Comparison of ENCODE assay signal across 1 cellular context in the genomic region with DNA sequence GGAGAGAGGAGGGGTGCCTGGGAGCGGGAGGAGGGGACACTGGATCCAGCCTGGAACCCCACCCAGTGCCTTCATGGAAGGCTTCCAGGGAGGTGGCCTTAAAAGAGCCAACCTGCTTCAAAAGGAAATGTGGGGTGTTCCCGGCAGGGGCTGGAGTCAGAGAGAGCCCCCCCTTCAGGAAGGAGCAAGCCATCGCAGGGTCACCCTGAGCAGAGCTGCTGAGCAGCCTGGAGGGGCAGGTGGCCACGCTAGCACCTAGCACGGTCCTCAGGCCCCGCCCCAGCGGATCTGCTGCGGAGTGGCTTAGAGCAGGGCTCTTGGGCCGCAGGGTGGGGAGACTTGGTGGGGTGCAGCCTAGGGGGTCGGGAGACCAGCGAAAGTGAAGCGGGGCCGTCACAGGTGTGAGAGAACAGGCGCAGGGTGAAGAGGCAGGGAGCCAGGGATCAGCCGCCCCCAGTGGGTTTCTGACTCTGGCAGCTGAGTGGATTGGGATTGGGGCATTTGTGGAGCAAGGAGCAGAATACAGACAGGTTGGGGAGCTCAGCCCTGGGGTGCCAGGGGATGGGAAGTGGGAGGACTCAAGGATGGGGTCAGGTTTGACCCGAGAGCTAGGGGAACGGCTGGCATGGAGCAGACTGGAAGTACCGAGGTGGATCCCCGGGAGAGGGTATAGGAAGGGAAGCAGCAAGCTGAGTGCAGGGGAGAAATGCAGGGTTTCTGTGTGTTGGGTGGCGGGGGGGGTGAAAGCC.
TF ChIP-seq lines count a peak whose summit lies in the region.

No MANE protein-coding gene starts in this region.

TF ChIP-seq in endothelial cell of umbilical vein, 7 proteins besides CTCF, POLR2A, EP300 and RAD21 (continued from another document):
- TF ChIP-seq MYC (IDR thresholded peaks at IDR 0.05; ENCODE audit: low read depth, low read length), result no peak
TF ChIP-seq in endothelial cell of umbilical vein: peak in this region for 0.
